1 cellular context compared by ENCODE assay signal in genomic region chr3:105805402-105805801, GRCh38.
TF ChIP-seq lines count a peak whose summit lies in the region.

No MANE protein-coding gene starts in this region.

TF ChIP-seq in GM23338, 12 proteins besides CTCF, POLR2A, EP300 and RAD21:
- TF ChIP-seq CREB1 (CRISPR knock-in tag; IDR thresholded peaks at IDR 0.05; ENCODE audit: low read depth) (no peak), JUNB (IDR thresholded peaks at IDR 0.05; ENCODE audit: unreplicated experiment) (no peak), NANOG (IDR thresholded peaks at IDR 0.05; ENCODE audit: borderline replicate concordance) (no peak), STAT1 (IDR thresholded peaks at IDR 0.05; ENCODE audit: unreplicated experiment) (no peak), EZH2phosphoT487 (IDR thresholded peaks at IDR 0.05; ENCODE audit: unreplicated experiment) (no peak), ZNF331 (CRISPR knock-in tag; IDR thresholded peaks at IDR 0.05; ENCODE audit: low read depth) (no peak), EZH2 (IDR thresholded peaks at IDR 0.05; ENCODE audit: low read depth, unreplicated experiment) (no peak), POLR2AphosphoS5 (IDR thresholded peaks at IDR 0.05; ENCODE audit: low read depth) (no peak), ZNF114 (CRISPR knock-in tag; IDR thresholded peaks at IDR 0.05) (no peak)
- TF ChIP-seq, protein P1, sequence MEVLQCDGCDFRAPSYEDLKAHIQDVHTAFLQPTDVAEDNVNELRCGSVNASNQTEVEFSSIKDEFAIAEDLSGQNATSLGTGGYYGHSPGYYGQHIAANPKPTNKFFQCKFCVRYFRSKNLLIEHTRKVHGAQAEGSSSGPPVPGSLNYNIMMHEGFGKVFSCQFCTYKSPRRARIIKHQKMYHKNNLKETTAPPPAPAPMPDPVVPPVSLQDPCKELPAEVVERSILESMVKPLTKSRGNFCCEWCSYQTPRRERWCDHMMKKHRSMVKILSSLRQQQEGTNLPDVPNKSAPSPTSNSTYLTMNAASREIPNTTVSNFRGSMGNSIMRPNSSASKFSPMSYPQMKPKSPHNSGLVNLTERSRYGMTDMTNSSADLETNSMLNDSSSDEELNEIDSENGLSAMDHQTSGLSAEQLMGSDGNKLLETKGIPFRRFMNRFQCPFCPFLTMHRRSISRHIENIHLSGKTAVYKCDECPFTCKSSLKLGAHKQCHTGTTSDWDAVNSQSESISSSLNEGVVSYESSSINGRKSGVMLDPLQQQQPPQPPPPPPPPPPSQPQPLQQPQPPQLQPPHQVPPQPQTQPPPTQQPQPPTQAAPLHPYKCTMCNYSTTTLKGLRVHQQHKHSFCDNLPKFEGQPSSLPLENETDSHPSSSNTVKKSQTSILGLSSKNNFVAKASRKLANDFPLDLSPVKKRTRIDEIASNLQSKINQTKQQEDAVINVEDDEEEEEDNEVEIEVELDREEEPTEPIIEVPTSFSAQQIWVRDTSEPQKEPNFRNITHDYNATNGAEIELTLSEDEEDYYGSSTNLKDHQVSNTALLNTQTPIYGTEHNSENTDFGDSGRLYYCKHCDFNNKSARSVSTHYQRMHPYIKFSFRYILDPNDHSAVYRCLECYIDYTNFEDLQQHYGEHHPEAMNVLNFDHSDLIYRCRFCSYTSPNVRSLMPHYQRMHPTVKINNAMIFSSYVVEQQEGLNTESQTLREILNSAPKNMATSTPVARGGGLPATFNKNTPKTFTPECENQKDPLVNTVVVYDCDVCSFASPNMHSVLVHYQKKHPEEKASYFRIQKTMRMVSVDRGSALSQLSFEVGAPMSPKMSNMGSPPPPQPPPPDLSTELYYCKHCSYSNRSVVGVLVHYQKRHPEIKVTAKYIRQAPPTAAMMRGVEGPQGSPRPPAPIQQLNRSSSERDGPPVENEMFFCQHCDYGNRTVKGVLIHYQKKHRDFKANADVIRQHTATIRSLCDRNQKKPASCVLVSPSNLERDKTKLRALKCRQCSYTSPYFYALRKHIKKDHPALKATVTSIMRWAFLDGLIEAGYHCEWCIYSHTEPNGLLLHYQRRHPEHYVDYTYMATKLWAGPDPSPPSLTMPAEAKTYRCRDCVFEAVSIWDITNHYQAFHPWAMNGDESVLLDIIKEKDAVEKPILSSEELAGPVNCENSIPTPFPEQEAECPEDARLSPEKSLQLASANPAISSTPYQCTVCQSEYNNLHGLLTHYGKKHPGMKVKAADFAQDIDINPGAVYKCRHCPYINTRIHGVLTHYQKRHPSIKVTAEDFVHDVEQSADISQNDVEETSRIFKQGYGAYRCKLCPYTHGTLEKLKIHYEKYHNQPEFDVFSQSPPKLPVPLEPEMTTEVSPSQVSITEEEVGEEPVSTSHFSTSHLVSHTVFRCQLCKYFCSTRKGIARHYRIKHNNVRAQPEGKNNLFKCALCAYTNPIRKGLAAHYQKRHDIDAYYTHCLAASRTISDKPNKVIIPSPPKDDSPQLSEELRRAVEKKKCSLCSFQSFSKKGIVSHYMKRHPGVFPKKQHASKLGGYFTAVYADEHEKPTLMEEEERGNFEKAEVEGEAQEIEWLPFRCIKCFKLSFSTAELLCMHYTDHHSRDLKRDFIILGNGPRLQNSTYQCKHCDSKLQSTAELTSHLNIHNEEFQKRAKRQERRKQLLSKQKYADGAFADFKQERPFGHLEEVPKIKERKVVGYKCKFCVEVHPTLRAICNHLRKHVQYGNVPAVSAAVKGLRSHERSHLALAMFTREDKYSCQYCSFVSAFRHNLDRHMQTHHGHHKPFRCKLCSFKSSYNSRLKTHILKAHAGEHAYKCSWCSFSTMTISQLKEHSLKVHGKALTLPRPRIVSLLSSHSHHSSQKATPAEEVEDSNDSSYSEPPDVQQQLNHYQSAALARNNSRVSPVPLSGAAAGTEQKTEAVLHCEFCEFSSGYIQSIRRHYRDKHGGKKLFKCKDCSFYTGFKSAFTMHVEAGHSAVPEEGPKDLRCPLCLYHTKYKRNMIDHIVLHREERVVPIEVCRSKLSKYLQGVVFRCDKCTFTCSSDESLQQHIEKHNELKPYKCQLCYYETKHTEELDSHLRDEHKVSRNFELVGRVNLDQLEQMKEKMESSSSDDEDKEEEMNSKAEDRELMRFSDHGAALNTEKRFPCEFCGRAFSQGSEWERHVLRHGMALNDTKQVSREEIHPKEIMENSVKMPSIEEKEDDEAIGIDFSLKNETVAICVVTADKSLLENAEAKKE (CRISPR knock-in tag; IDR thresholded peaks at IDR 0.05), result no peak
- TF ChIP-seq, protein P2, sequence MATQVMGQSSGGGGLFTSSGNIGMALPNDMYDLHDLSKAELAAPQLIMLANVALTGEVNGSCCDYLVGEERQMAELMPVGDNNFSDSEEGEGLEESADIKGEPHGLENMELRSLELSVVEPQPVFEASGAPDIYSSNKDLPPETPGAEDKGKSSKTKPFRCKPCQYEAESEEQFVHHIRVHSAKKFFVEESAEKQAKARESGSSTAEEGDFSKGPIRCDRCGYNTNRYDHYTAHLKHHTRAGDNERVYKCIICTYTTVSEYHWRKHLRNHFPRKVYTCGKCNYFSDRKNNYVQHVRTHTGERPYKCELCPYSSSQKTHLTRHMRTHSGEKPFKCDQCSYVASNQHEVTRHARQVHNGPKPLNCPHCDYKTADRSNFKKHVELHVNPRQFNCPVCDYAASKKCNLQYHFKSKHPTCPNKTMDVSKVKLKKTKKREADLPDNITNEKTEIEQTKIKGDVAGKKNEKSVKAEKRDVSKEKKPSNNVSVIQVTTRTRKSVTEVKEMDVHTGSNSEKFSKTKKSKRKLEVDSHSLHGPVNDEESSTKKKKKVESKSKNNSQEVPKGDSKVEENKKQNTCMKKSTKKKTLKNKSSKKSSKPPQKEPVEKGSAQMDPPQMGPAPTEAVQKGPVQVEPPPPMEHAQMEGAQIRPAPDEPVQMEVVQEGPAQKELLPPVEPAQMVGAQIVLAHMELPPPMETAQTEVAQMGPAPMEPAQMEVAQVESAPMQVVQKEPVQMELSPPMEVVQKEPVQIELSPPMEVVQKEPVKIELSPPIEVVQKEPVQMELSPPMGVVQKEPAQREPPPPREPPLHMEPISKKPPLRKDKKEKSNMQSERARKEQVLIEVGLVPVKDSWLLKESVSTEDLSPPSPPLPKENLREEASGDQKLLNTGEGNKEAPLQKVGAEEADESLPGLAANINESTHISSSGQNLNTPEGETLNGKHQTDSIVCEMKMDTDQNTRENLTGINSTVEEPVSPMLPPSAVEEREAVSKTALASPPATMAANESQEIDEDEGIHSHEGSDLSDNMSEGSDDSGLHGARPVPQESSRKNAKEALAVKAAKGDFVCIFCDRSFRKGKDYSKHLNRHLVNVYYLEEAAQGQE (IDR thresholded peaks at IDR 0.05; ENCODE audit: unreplicated experiment), result no peak
- TF ChIP-seq, protein P3, sequence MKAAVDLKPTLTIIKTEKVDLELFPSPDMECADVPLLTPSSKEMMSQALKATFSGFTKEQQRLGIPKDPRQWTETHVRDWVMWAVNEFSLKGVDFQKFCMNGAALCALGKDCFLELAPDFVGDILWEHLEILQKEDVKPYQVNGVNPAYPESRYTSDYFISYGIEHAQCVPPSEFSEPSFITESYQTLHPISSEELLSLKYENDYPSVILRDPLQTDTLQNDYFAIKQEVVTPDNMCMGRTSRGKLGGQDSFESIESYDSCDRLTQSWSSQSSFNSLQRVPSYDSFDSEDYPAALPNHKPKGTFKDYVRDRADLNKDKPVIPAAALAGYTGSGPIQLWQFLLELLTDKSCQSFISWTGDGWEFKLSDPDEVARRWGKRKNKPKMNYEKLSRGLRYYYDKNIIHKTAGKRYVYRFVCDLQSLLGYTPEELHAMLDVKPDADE (IDR thresholded peaks at IDR 0.05), result no peak
